Comparison of ENCODE assay signal across 1 cellular context in genomic region chr9:137200311-137201204, GRCh38.
TF ChIP-seq lines count a peak whose summit lies in the region.

TSS of gene TPRN (minus strand) at chr9:137200741. CDS start at chr9:137200711, 30 bp downstream.

TF ChIP-seq in K562, 482 proteins besides CTCF, POLR2A, EP300 and RAD21 (continued from another document and continues in another):
- TF ChIP-seq MGA (IDR thresholded peaks at IDR 0.05) (no peak), PURB (CRISPR knock-in tag; IDR thresholded peaks at IDR 0.05; ENCODE audit: low read depth) (no peak), SREBF1 (IDR thresholded peaks at IDR 0.05; ENCODE audit: borderline replicate concordance, low read depth, low read length) (0 out of 2 replicates have a peak, but pooled peaks have one; percentile 25), MLX (CRISPR knock-in tag; conservative IDR thresholded peaks at IDR 0.05) (no peak), ZNF311 (CRISPR knock-in tag; IDR thresholded peaks at IDR 0.05) (no peak), KLF1 (tag; IDR thresholded peaks at IDR 0.05) (no peak), ZFPM2 (CRISPR knock-in tag; IDR thresholded peaks at IDR 0.05) (peak; percentile 26; the same call in 1 of the 2 replicates), SP1 (CRISPR knock-in tag; IDR thresholded peaks at IDR 0.05) (peak; percentile 96), ZNF507 (tag; conservative IDR thresholded peaks at IDR 0.05) (no peak), L3MBTL2 (IDR thresholded peaks at IDR 0.05) (peak; percentile 70; the same call in 1 of the 2 replicates), PHF20 (IDR thresholded peaks at IDR 0.05; ENCODE audit: partially characterized antibody) (peak; percentile 82), ZNF23 (CRISPR knock-in tag; IDR thresholded peaks at IDR 0.05) (no peak), NR2C1 (IDR thresholded peaks at IDR 0.05) (no peak), NR2C1 (tag; IDR thresholded peaks at IDR 0.05) (no peak), PHF8 (IDR thresholded peaks at IDR 0.05; ENCODE audit: borderline replicate concordance, low read length) (peak; percentile 81; the same call in 1 of the 2 replicates), ESRRB (CRISPR knock-in tag; IDR thresholded peaks at IDR 0.05; ENCODE audit: borderline replicate concordance) (no peak), ZNF589 (CRISPR knock-in tag; IDR thresholded peaks at IDR 0.05; ENCODE audit: low read depth) (no peak), PATZ1 (CRISPR knock-in tag; IDR thresholded peaks at IDR 0.05; ENCODE audit: borderline replicate concordance) (no peak), VEZF1 (CRISPR knock-in tag; IDR thresholded peaks at IDR 0.05) (peak; percentile 59; the same call in 1 of the 2 replicates), FIP1L1 (IDR thresholded peaks at IDR 0.05; ENCODE audit: low read depth, low read length, poor library complexity, severe bottlenecking) (no peak), NR4A1 (CRISPR knock-in tag; IDR thresholded peaks at IDR 0.05) (no peak), NR4A1 (tag; IDR thresholded peaks at IDR 0.05) (no peak), ZNF41 (CRISPR knock-in tag; conservative IDR thresholded peaks at IDR 0.05) (no peak), HNRNPH1 (optimal IDR thresholded peaks at IDR 0.05; ENCODE audit: low read depth, low read length) (no peak), ID3 (CRISPR knock-in tag; IDR thresholded peaks at IDR 0.05) (no peak), ID3 (tag; IDR thresholded peaks at IDR 0.05) (no peak), MEF2A (IDR thresholded peaks at IDR 0.05; ENCODE audit: control insufficient read depth, low read depth, low read length) (no peak), ZBTB40 (IDR thresholded peaks at IDR 0.05) (peak; percentile 74), ZBTB40 (CRISPR knock-in tag; IDR thresholded peaks at IDR 0.05) (no peak), POLR3G (IDR thresholded peaks at IDR 0.05; ENCODE audit: extremely low read depth, insufficient read length, insufficient replicate concordance) (no peak)
